18 cellular contexts compared by ENCODE assay signal in the genomic region with DNA sequence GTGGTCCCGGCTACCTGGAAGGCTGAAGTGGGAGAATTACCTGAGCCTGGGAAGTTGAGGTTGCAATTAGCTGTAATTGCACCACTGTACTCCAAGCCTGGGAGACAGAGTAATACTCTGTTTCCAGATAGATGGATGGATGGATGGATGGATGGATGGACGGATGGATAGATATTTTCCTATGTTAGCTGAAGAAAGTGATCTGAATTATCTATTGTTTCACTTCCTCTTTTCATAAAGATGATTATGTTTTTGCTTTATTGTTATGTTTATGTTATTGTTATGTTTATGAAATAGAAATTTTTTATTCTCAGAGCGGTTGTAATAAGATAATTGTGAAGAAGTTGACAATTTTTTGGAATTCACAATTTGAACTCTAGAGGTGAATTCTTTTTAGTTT. TPM values are rescaled to one million over a fixed set of nuclear protein-coding genes. Genes with fewer than 3 reads are reported as not detected.
DNase-seq lines count a peak whose midpoint lies in the region; ATAC-seq, FAIRE-seq and TF ChIP-seq lines count a peak whose summit lies in the region.
"Had no signal": no experiment of that assay in that cellular context is flagged by ENCODE, and none has a peak within 500 bp of the region (broad histone marks: within the 10 kb centered on the region; RNA-seq: fewer than 3 reads in every experiment).

No MANE protein-coding gene starts in this region.

- H3K9me3 ChIP-seq in GM12878 (replicated peaks; ENCODE audit: control insufficient read depth, insufficient read depth, low read length) (no peaks in the 10 kb centered on the region), neuronal stem cell (replicated peaks in 1 of 2; ENCODE audit: control insufficient read depth in 2 of 2, insufficient read depth in 1 of 2, low read depth in 1 of 2, low read length in 2 of 2) (no peaks in the 10 kb centered on the region), Peyer's patch (no peaks in the 10 kb centered on the region)
- H3K9me3 ChIP-seq: A549, SK-N-SH had no signal

- H3K14ac ChIP-seq in neuronal stem cell (ENCODE audit: low read length), result no peak overlapping the region

- H3K79me2 ChIP-seq in GM12878 (ENCODE audit: control insufficient read depth, insufficient read depth, low read length), result no peaks in the 10 kb centered on the region

- H3K9ac ChIP-seq in GM12878 (ENCODE audit: control insufficient read depth, insufficient read depth, low read length) (no peak overlapping the region), neuronal stem cell (ENCODE audit: low read depth, low read length, poor library complexity) (peak overlapping the region; percentile 30)
- H3K9ac ChIP-seq: SK-N-SH had no signal

- TF ChIP-seq EP300 in GM12878 (IDR thresholded peaks at IDR 0.05; ENCODE audit: borderline replicate concordance in 1 of 2, control insufficient read depth in 1 of 2, low read depth in 2 of 2, low read length in 2 of 2), result no peak

- peaks cover 0 to 14% of the 10 kb centered on the region in 2 experiments for H3K36me3 ChIP-seq in GM12878 (ENCODE audit: control insufficient read depth in 2 of 2, insufficient read depth in 2 of 2, low read length in 1 of 2)
- peaks cover 4 to 63% of the 10 kb centered on the region in 2 donors for H3K36me3 ChIP-seq in neuronal stem cell (replicated peaks in 1 of 2; ENCODE audit: control insufficient read depth in 2 of 2, insufficient read depth in 2 of 2, low read length in 2 of 2)
- H3K36me3 ChIP-seq in Peyer's patch, result peaks cover 0 to 21% (median 0%) of the 10 kb centered on the region in 3 donors

- H3K36me3 Mint-ChIP-seq in activated CD4-positive, alpha-beta T cell treated with anti-CD3 and anti-CD28 coated beads, Interleukin-2, amount 10 ng/mL, durations not matched to agents 7 days and 5 days (ENCODE audit: low read depth), result peaks cover 49% of the 10 kb centered on the region
- H3K36me3 Mint-ChIP-seq in osteocyte (ENCODE audit: unreplicated experiment), result peaks cover 27% of the 10 kb centered on the region

- peak overlapping the region; percentile 36 for H3K27ac Mint-ChIP-seq in activated CD4-positive, alpha-beta T cell treated with anti-CD3 and anti-CD28 coated beads, Interleukin-2, amount 10 ng/mL, durations not matched to agents 7 days and 5 days
- H3K27ac Mint-ChIP-seq in osteocyte (ENCODE audit: unreplicated experiment), result no peak overlapping the region

- H3K9me3 Mint-ChIP-seq in activated CD4-positive, alpha-beta T cell treated with anti-CD3 and anti-CD28 coated beads, Interleukin-2, amount 10 ng/mL, durations not matched to agents 7 days and 5 days, result peaks cover 2% of the 10 kb centered on the region
- H3K9me3 Mint-ChIP-seq in osteocyte (ENCODE audit: unreplicated experiment), result no peaks in the 10 kb centered on the region

- intact Hi-C loops in GM12878 (cut with micrococcal nuclease; ENCODE audit: unreplicated experiment), result no loop called here

- peaks cover 3% of the 10 kb centered on the region for H3K79me1 ChIP-seq in neuronal stem cell (ENCODE audit: low read depth, low read length)

- H4K8ac ChIP-seq in neuronal stem cell (ENCODE audit: low read depth, low read length), result no peak overlapping the region

- no peak overlapping the region for H3K4ac ChIP-seq in neuronal stem cell (ENCODE audit: low read length)

- H3K18ac ChIP-seq in neuronal stem cell (ENCODE audit: low read length), result no peak overlapping the region

- no peak overlapping the region for H4K91ac ChIP-seq in neuronal stem cell (ENCODE audit: low read depth, low read length, poor library complexity)

- ATAC-seq in GM12878, result no peak
- ATAC-seq: A549 had no signal

- H2BK120ac ChIP-seq in neuronal stem cell (ENCODE audit: low read depth, low read length), result no peak overlapping the region

- no peak overlapping the region for H2AK5ac ChIP-seq in neuronal stem cell (ENCODE audit: low read depth, low read length)

- H3K4me1 ChIP-seq in GM12878 (ENCODE audit: control insufficient read depth, insufficient read depth, low read length) (no peaks in the 10 kb centered on the region), neuronal stem cell (ENCODE audit: control insufficient read depth in 2 of 2, insufficient read depth in 1 of 2, low read depth in 1 of 2, low read length in 2 of 2) (no peaks in the 10 kb centered on the region), Peyer's patch (no peaks in the 10 kb centered on the region)
- H3K4me1 ChIP-seq: A549 had no signal

- no peak overlapping the region for H2BK15ac ChIP-seq in neuronal stem cell (ENCODE audit: low read length)

- in situ Hi-C loops in GM12878 (cut with MboI), result no loop called here

- H2BK12ac ChIP-seq in neuronal stem cell (ENCODE audit: low read length), result no peak overlapping the region

- H2AFZ ChIP-seq in GM12878 (ENCODE audit: control insufficient read depth, low read depth, low read length) (no peak overlapping the region), neuronal stem cell (ENCODE audit: low read length) (no peak overlapping the region)

- no peak overlapping the region for H3K23ac ChIP-seq in neuronal stem cell (ENCODE audit: low read depth, low read length, poor library complexity)

- peak; percentile 40 for FAIRE-seq in GM12892 (lab: Jason Lieb, UNC)
- no peak for FAIRE-seq in GM12878 (lab: Jason Lieb, UNC)
- FAIRE-seq: A549, GM19239 had no signal

- H3K4me2 ChIP-seq in GM12878 (ENCODE audit: control insufficient read depth, insufficient read depth) (no peak overlapping the region), neuronal stem cell (ENCODE audit: insufficient read depth, low read length, poor library complexity, severe bottlenecking) (no peak overlapping the region)
- H3K4me2 ChIP-seq: A549, SK-N-SH had no signal

- RAD21 ChIA-PET in GM12878 (lab: Charles Lee; ENCODE audit: unreplicated experiment), result no interaction called here

- CTCF ChIA-PET in activated CD4-positive, alpha-beta T cell treated with anti-CD3 and anti-CD28 coated beads, Interleukin-2, amount 10 ng/mL, durations not matched to agents 7 days and 5 days (lab: Charles Lee), result no interaction called here
- CTCF ChIA-PET in GM12878 (lab: Yijun Ruan, JAX), result no interaction called here

- WGBS in GM12878 (ENCODE audit: insufficient coverage, insufficient replicate concordance, low lambda C conversion rate, missing lambda C conversion rate), result 80% methylated on average over 3 of the region's 3 CpGs
- WGBS in neuronal stem cell (ENCODE audit: extremely low coverage in 2 of 2, insufficient read length in 2 of 2, insufficient replicate concordance in 1 of 2), 2 donors, result 100% methylated on average over 1 of the region's 3 CpGs; no CpG with 5 or more reads in 1 of the 2 donors

- no peak overlapping the region for H2BK5ac ChIP-seq in neuronal stem cell (ENCODE audit: low read length)

- POLR2A ChIA-PET in activated CD4-positive, alpha-beta T cell treated with anti-CD3 and anti-CD28 coated beads, Interleukin-2, amount 10 ng/mL, durations not matched to agents 7 days and 5 days (lab: Charles Lee), result no interaction called here
- POLR2A ChIA-PET in GM12878 (lab: Charles Lee), result no interaction called here

- SMC1A ChIA-PET in GM12878 (lab: Charles Lee; ENCODE audit: uncharacterized antibody, unreplicated experiment), result no interaction called here

- H3K4me3 Mint-ChIP-seq in activated CD4-positive, alpha-beta T cell treated with anti-CD3 and anti-CD28 coated beads, Interleukin-2, amount 10 ng/mL, durations not matched to agents 7 days and 5 days, result no peak overlapping the region
- no peak overlapping the region for H3K4me3 Mint-ChIP-seq in osteocyte (ENCODE audit: unreplicated experiment)

- H3K27me3 ChIP-seq in GM12878 (replicated peaks in 1 of 2; ENCODE audit: control insufficient read depth in 2 of 2, insufficient read depth in 2 of 2, low read length in 1 of 2) (no peaks in the 10 kb centered on the region), neuronal stem cell (ENCODE audit: control insufficient read depth in 3 of 3, insufficient read depth in 3 of 3, low read depth in 1 of 3, low read length in 3 of 3) (no peaks in the 10 kb centered on the region), Peyer's patch (no peaks in the 10 kb centered on the region)

- no peak overlapping the region for H3K4me3 ChIP-seq in GM12878
- no peak overlapping the region for H3K4me3 ChIP-seq in neuronal stem cell (ENCODE audit: low read length in 2 of 2)
- no peak overlapping the region for H3K4me3 ChIP-seq in Peyer's patch
- H3K4me3 ChIP-seq: A549 had no signal

- DNase-seq in activated CD4-positive, alpha-beta T cell treated with anti-CD3 and anti-CD28 coated beads, Interleukin-2, amount 10 ng/mL, durations not matched to agents 7 days and 5 days, result no peak
- DNase-seq in activated CD4-positive, alpha-beta T cell treated with anti-CD3 and anti-CD28 coated beads for 1 hour, result no peak
- DNase-seq in GM12892 (ENCODE audit: insufficient read length) (no peak), GM12878 (ENCODE audit: low read depth, low spot score) (no peak), neuronal stem cell (ENCODE audit: low spot score) (no peak), midbrain (lab: John Stamatoyannopoulos, UW) (no peak), Peyer's patch (no peak), osteocyte (ENCODE audit: extremely low spot score, unreplicated experiment) (no peak)
- DNase-seq: C1 segment of cervical spinal cord, DMS 273 treated with DMSO at 0.1 percent for 48 hours, H7, MV-4-11, NCI-H1417, NCI-H1930, Right ventricle myocardium superior, SK-N-SH had no signal

- peaks cover 31% of the 10 kb centered on the region for H3K4me1 Mint-ChIP-seq in activated CD4-positive, alpha-beta T cell treated with anti-CD3 and anti-CD28 coated beads, Interleukin-2, amount 10 ng/mL, durations not matched to agents 7 days and 5 days
- H3K4me1 Mint-ChIP-seq in osteocyte (ENCODE audit: unreplicated experiment), result peaks cover 2% of the 10 kb centered on the region

- H3K27ac ChIP-seq in GM12878 (ENCODE audit: control insufficient read depth, insufficient read depth) (no peak overlapping the region), neuronal stem cell (replicated peaks; ENCODE audit: low read length) (no peak overlapping the region), Peyer's patch (no peak overlapping the region)
- H3K27ac ChIP-seq: A549 had no signal

- TF ChIP-seq RAD21 in GM12878 (IDR thresholded peaks at IDR 0.05; ENCODE audit: insufficient read depth, low read depth, low read length), result no peak

- no peaks in the 10 kb centered on the region for H4K20me1 ChIP-seq in GM12878 (ENCODE audit: control insufficient read depth, insufficient read depth)

- no TSS peak for BruUV-seq in GM12878 (replicated peaks; lab: Mats Ljungman, UMichigan)

- H3K27me3 Mint-ChIP-seq in activated CD4-positive, alpha-beta T cell treated with anti-CD3 and anti-CD28 coated beads, Interleukin-2, amount 10 ng/mL, durations not matched to agents 7 days and 5 days, result no peaks in the 10 kb centered on the region
- no peaks in the 10 kb centered on the region for H3K27me3 Mint-ChIP-seq in osteocyte (ENCODE audit: unreplicated experiment)

- TF ChIP-seq CTCF in GM12878 (IDR thresholded peaks at IDR 0.05 in 2 of 3, conservative IDR thresholded peaks at IDR 0.05 in 1 of 3; ENCODE audit: control insufficient read depth in 2 of 3, extremely low read depth in 1 of 3, insufficient read depth in 1 of 3, low read depth in 3 of 3, low read length in 3 of 3), result no peak
- TF ChIP-seq CTCF in Peyer's patch (IDR thresholded peaks at IDR 0.05), result no peak
- no peak for TF ChIP-seq CTCF in osteocyte (IDR thresholded peaks at IDR 0.05)

- no peak for TF ChIP-seq POLR2A in GM12892 (IDR thresholded peaks at IDR 0.05; ENCODE audit: low read depth, low read length)
- no peak for TF ChIP-seq POLR2A in GM12878 (IDR thresholded peaks at IDR 0.05; ENCODE audit: low read depth, low read length)
- TF ChIP-seq POLR2A in Peyer's patch (IDR thresholded peaks at IDR 0.05), result no peak

RNA-seq across cellular contexts. Expression of gene TTC27, which starts 33.3 kb away (rescaled TPM):
- total RNA-seq in activated CD4-positive, alpha-beta T cell treated with anti-CD3 and anti-CD28 coated beads, Interleukin-2, amount 10 ng/mL, durations not matched to agents 7 days and 5 days, result 10 to 100 TPM; 17.6 to 18.1 TPM
- 25.3 TPM for polyA plus RNA-seq in GM12892 (2012; ENCODE audit: missing spikeins)
- total RNA-seq in GM12878 (2013; cell fraction: nucleolus; rRNA removed), result 62.2 and 64.4 TPM in 2 replicates
- 23.6 and 28.0 TPM in 2 replicates for total RNA-seq in GM12878 (2014; rRNA removed)
- total RNA-seq in GM12878 (2014; rRNA removed; fragmentation: Illumina TruSeq; extraction: Trizol), result 25.3 and 26.5 TPM in 2 replicates
- 24.2 and 25.4 TPM in 2 replicates for total RNA-seq in GM12878 (2021)
- 11.7 TPM for polyA plus RNA-seq in GM12878 (2011; ENCODE audit: low read depth)
- 32.7 and 50.6 TPM in 2 replicates for polyA plus RNA-seq in GM12878 (2011; rRNA removed)
- polyA plus RNA-seq in GM12878 (2011; cell fraction: cytosol; rRNA removed), result 17.1 and 31.9 TPM in 2 replicates
- polyA plus RNA-seq in GM12878 (2011; cell fraction: nucleus; rRNA removed), result 14.5 and 20.4 TPM in 2 replicates
- 15.0 and 15.8 TPM in 2 replicates for polyA plus RNA-seq in GM12878 (2012)
- polyA plus RNA-seq in GM12878 (2014; fragmentation: Illumina TruSeq; extraction: Trizol), result 31.6 and 42.7 TPM in 2 replicates
- polyA plus RNA-seq in GM12878 (2014; fragmentation: Nextera tagmentation; extraction: Ambion mirVana), result 10 to 100 TPM; 20.9 to 23.3 TPM
- 18.4 and 20.4 TPM in 2 replicates for polyA plus RNA-seq in GM12878 (2014; rRNA removed)
- polyA plus RNA-seq in GM12878 (2016; fragmentation: Nextera tagmentation; extraction: Ambion mirVana), result 10 to 100 TPM; 32.9 to 34.9 TPM
- 37.0 and 40.3 TPM in 2 replicates for polyA minus RNA-seq in GM12878 (2011; rRNA and poly(A)+ RNA removed)
- polyA minus RNA-seq in GM12878 (2011; cell fraction: cytosol; rRNA and poly(A)+ RNA removed), result 9.6 and 11.0 TPM in 2 replicates
- 26.4 and 43.2 TPM in 2 replicates for polyA minus RNA-seq in GM12878 (2011; cell fraction: nucleus; rRNA and poly(A)+ RNA removed)
- 11.3 TPM for polyA plus RNA-seq in neuronal stem cell (2013, experiment 1 of 2)
- 10.9 TPM for polyA plus RNA-seq in neuronal stem cell (2013, experiment 2 of 2)
- total RNA-seq in Peyer's patch, result 10 to 100 TPM in 3 of 4 donors, 1 to 10 TPM in 1; 9.5 to 28.6 (median 12.4) TPM
- 14.2 and 15.6 TPM in 2 replicates for total RNA-seq in osteocyte
